ENCODE assay signal across 1 cellular context in genomic region chr1:33348676-33349080, GRCh38.
TF ChIP-seq lines count a peak whose summit lies in the region.

No MANE protein-coding gene starts in this region.

TF ChIP-seq in endothelial cell of umbilical vein, 7 proteins besides CTCF, POLR2A, EP300 and RAD21 (continued from another document):
- TF ChIP-seq FOS (IDR thresholded peaks at IDR 0.05; ENCODE audit: borderline replicate concordance, insufficient read depth, low read length) (no peak), POLR2AphosphoS5 (IDR thresholded peaks at IDR 0.05; ENCODE audit: insufficient read depth, low read depth, low read length) (no peak)
